ENCODE assay signal across 16 cellular contexts in the genomic region with DNA sequence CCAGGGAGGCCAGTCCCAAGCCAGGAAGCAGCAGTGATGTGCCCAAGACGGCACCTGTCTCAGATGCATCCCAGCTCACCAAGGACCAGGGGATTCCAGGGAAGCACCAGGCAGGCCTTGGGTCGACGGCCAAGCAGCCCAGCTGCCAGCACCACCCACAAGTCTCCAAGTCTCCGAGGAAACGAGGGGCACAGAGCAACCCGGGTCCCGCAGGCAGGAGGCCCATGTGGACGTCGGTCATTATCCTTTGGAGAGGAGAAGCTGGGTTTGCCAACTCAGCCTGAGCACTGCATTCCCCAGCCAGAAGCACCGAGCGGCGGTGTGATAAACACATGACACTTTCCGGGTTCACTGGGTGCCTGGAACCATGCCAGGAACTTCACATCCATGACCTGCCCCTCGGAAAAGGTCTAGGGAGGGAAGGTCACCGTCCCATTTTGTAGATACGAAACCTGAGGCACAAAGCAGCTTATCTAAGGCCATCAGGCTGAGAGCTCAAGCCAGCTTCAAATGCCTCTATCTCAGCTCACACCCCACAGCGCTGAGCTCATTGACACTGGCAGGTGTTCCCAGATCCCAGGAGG.
DNase-seq lines count a peak whose midpoint lies in the region; ATAC-seq and TF ChIP-seq lines count a peak whose summit lies in the region.
"Had no signal": no experiment of that assay in that cellular context is flagged by ENCODE, and none has a peak within 500 bp of the region (broad histone marks: within the 10 kb centered on the region; RNA-seq: fewer than 3 reads in every experiment).

No MANE protein-coding gene starts in this region.

- H3K4me2 ChIP-seq in MM.1S (ENCODE audit: low read depth, low read length) = no peak overlapping the region; the same call in 1 of the 2 replicates

- peak overlapping the region; percentile 39; the same call in 1 of the 2 replicates for H3K27ac ChIP-seq in MM.1S (ENCODE audit: low read length)
- no peak overlapping the region for H3K27ac ChIP-seq in left lung
- H3K27ac ChIP-seq in lower lobe of right lung = no peak overlapping the region
- H3K27ac ChIP-seq: ascending aorta, GM23248 had no signal

- no peaks in the 10 kb centered on the region for H3F3A ChIP-seq in MM.1S (ENCODE audit: insufficient read depth, low read length)

- H3K9me3 ChIP-seq in MM.1S (replicated peaks; ENCODE audit: insufficient read depth, low read length) (no peaks in the 10 kb centered on the region), left lung (no peaks in the 10 kb centered on the region), lower lobe of right lung (no peaks in the 10 kb centered on the region)
- H3K9me3 ChIP-seq: ascending aorta, ovary, tibial nerve had no signal

- H3K79me2 ChIP-seq in MM.1S (ENCODE audit: low read length) = no peaks in the 10 kb centered on the region

- no peak overlapping the region for H2AFZ ChIP-seq in MM.1S (ENCODE audit: low read length)
- H2AFZ ChIP-seq: GM23248 had no signal

- H3K27me3 ChIP-seq in MM.1S (replicated peaks; ENCODE audit: insufficient read depth, low read length) (no peaks in the 10 kb centered on the region), left lung (no peaks in the 10 kb centered on the region), lower lobe of right lung (ENCODE audit: low read depth) (no peaks in the 10 kb centered on the region)
- H3K27me3 ChIP-seq: ascending aorta, ovary, tibial nerve had no signal

- H3K36me3 ChIP-seq in MM.1S (replicated peaks; ENCODE audit: insufficient read depth, low read length) = no peaks in the 10 kb centered on the region
- H3K36me3 ChIP-seq in left lung = no peaks in the 10 kb centered on the region
- no peaks in the 10 kb centered on the region for H3K36me3 ChIP-seq in lower lobe of right lung
- H3K36me3 ChIP-seq: ascending aorta, ovary had no signal

- no peak overlapping the region for H3K4me3 ChIP-seq in MM.1S (ENCODE audit: low read length)
- no peak overlapping the region for H3K4me3 ChIP-seq in left lung
- no peak overlapping the region for H3K4me3 ChIP-seq in lower lobe of right lung
- H3K4me3 ChIP-seq: ascending aorta, GM23248, ovary, tibial nerve had no signal

- H3K9ac ChIP-seq in MM.1S (ENCODE audit: low read length) = no peak overlapping the region
- H3K9ac ChIP-seq: GM23248 had no signal

- peak; percentile 28 for ATAC-seq in left lung
- ATAC-seq in sciatic nerve = no peak
- ATAC-seq in lower lobe of right lung = no peak
- no peak for ATAC-seq in GM18870 (IDR thresholded peaks at IDR 0.05; ENCODE audit: unreplicated experiment)
- no peak for ATAC-seq in GM18511 (IDR thresholded peaks at IDR 0.05; ENCODE audit: unreplicated experiment)

- peak; percentile 34 for DNase-seq in Ammon's horn (ENCODE audit: low spot score)
- no peak for DNase-seq in MM.1S
- DNase-seq in left lung = no peak
- DNase-seq in sciatic nerve (ENCODE audit: low spot score) = peak; percentile 61
- no peak for DNase-seq in lower lobe of right lung
- no peak for DNase-seq in NCI-H748 (lab: John Stamatoyannopoulos, UW; ENCODE audit: unreplicated experiment)
- DNase-seq: activated CD4-positive, alpha-beta T cell treated with anti-CD3 and anti-CD28 coated beads, Interleukin-2, amount 10 ng/mL, durations not matched to agents 7 days and 5 days; activated naive CD4-positive, alpha-beta T cell treated with anti-CD3 and anti-CD28 coated beads, Interleukin-2, amount 10 ng/mL, durations not matched to agents 7 days and 5 days; GM23248; NCI-H1694; NCI-H2227 treated with DMSO at 0.1 percent for 48 hours had no signal

- no peaks in the 10 kb centered on the region for H3K9me2 ChIP-seq in MM.1S (replicated peaks; ENCODE audit: insufficient read depth, low read length)

- TF ChIP-seq CTCF in MM.1S (IDR thresholded peaks at IDR 0.05; ENCODE audit: low read length) = no peak
- no peak for TF ChIP-seq CTCF in left lung (IDR thresholded peaks at IDR 0.05)
- TF ChIP-seq CTCF in lower lobe of right lung (IDR thresholded peaks at IDR 0.05) = no peak

- intact Hi-C loops in left lung (cut with DNase I) (loop anchor here in 1 of 2 donors (10.0 kb wide), 1 partner anchor 294 kb away; no protein-coding TSS in a partner anchor), sciatic nerve (cut with DNase I) (loop anchor here (10.0 kb wide), 1 partner anchor 294 kb away; no protein-coding TSS in a partner anchor), lower lobe of right lung (cut with DNase I) (no loop called here)

- H4K20me1 ChIP-seq in MM.1S (ENCODE audit: insufficient read depth, low read length) = no peaks in the 10 kb centered on the region

- H3K4me1 ChIP-seq in MM.1S (ENCODE audit: low read length) (no peaks in the 10 kb centered on the region), left lung (peaks cover 0 to 44% of the 10 kb centered on the region in 2 donors), lower lobe of right lung (peaks cover 11% of the 10 kb centered on the region)
- H3K4me1 ChIP-seq: ascending aorta had no signal

Comparison
In these comparisons a context has a peak if more than half of its experiments do, and no peak if none do; other contexts are left out.
1. DNase-seq: peak in Ammon's horn (single experiment) and sciatic nerve (single experiment); none in MM.1S (single experiment), left lung (0 of 2), lower lobe of right lung (single experiment) and NCI-H748 (single experiment).